ENCODE assay signal across 10 cellular contexts in genomic region chr20:38883081-38883980, GRCh38. TPM values are rescaled to one million over a fixed set of nuclear protein-coding genes. Genes with fewer than 3 reads are reported as not detected.
A peak's percentile ranks its signal among the peaks of the same experiment; 100 is the strongest.
DNase-seq lines count a peak whose midpoint lies in the region; ATAC-seq and TF ChIP-seq lines count a peak whose summit lies in the region.
"Had no signal": no experiment of that assay in that cellular context is flagged by ENCODE, and none has a peak within 500 bp of the region (broad histone marks: within the 10 kb centered on the region; RNA-seq: fewer than 3 reads in every experiment).

No MANE protein-coding gene starts in this region.

- H2BK5ac ChIP-seq in IMR-90 (ENCODE audit: low read depth, low read length, poor library complexity, severe bottlenecking) (no peak overlapping the region), neuronal stem cell (ENCODE audit: low read length) (no peak overlapping the region)

- H3K4me1 ChIP-seq in CD4-positive, alpha-beta memory T cell (ENCODE audit: insufficient read depth, low read length) = peaks cover 47% of the 10 kb centered on the region
- H3K4me1 ChIP-seq in IMR-90 (ENCODE audit: control insufficient read depth, insufficient read depth, low read length) = no peaks in the 10 kb centered on the region
- no peaks in the 10 kb centered on the region for H3K4me1 ChIP-seq in neuronal stem cell (ENCODE audit: control insufficient read depth in 2 of 2, insufficient read depth in 1 of 2, low read depth in 1 of 2, low read length in 2 of 2)
- H3K4me1 ChIP-seq: body of pancreas had no signal

- peaks cover 7% of the 10 kb centered on the region for H3K36me3 ChIP-seq in CD4-positive, alpha-beta memory T cell (ENCODE audit: insufficient read depth, low read length)
- no peaks in the 10 kb centered on the region for H3K36me3 ChIP-seq in IMR-90 (ENCODE audit: control insufficient read depth, insufficient read depth, low read length)
- no peaks in the 10 kb centered on the region for H3K36me3 ChIP-seq in WERI-Rb-1
- no peaks in the 10 kb centered on the region for H3K36me3 ChIP-seq in neuronal stem cell (replicated peaks in 1 of 2; ENCODE audit: control insufficient read depth in 2 of 2, insufficient read depth in 2 of 2, low read length in 2 of 2)

- dilution Hi-C loops in IMR-90 (cut with HindIII; ENCODE audit: low sequenced_read_pairs, unreplicated experiment) = no loop called here

- H4K5ac ChIP-seq in IMR-90 (ENCODE audit: low read depth, low read length) = no peak overlapping the region

- H3K9me3 ChIP-seq in CD4-positive, alpha-beta memory T cell (ENCODE audit: control insufficient read depth in 1 of 2, low read length in 2 of 2) = no peaks in the 10 kb centered on the region
- no peaks in the 10 kb centered on the region for H3K9me3 ChIP-seq in IMR-90 (ENCODE audit: control insufficient read depth, insufficient read depth, low read length)
- no peaks in the 10 kb centered on the region for H3K9me3 ChIP-seq in WERI-Rb-1 (ENCODE audit: severe bottlenecking)
- H3K9me3 ChIP-seq in neuronal stem cell (replicated peaks in 1 of 2; ENCODE audit: control insufficient read depth in 2 of 2, insufficient read depth in 1 of 2, low read depth in 1 of 2, low read length in 2 of 2) = no peaks in the 10 kb centered on the region
- H3K9me3 ChIP-seq: body of pancreas had no signal

- H3K9me1 ChIP-seq in IMR-90 (ENCODE audit: insufficient read depth, low read length) = no peaks in the 10 kb centered on the region

- CTCF ChIA-PET in CD4-positive, alpha-beta memory T cell (lab: Charles Lee; ENCODE audit: partially characterized antibody) = interaction anchor here (0.8 to 15.8 kb wide), 6 partner anchors 8 to 132 kb away, joined by 3 to 159 read pairs (median 7); no protein-coding TSS in a partner anchor
- CTCF ChIA-PET in IMR-90 (lab: Yijun Ruan, JAX) = interaction anchor here (0.6 to 1.0 kb wide), 2 partner anchors 28 to 165 kb away, joined by 3 read pairs; no protein-coding TSS in a partner anchor

- peak overlapping the region; percentile 32 for H2AFZ ChIP-seq in IMR-90 (replicated peaks; ENCODE audit: low read length, poor library complexity)
- H2AFZ ChIP-seq in neuronal stem cell (ENCODE audit: low read length) = no peak overlapping the region

- H4K8ac ChIP-seq in IMR-90 (ENCODE audit: low read depth in 2 of 2, low read length in 2 of 2) (no peak overlapping the region), neuronal stem cell (ENCODE audit: low read depth, low read length) (no peak overlapping the region)

- no peak for TF ChIP-seq RAD21 in IMR-90 (IDR thresholded peaks at IDR 0.05; ENCODE audit: low read length)

- in situ Hi-C loops in IMR-90 (cut with MboI; ENCODE audit: low sequenced_read_pairs) = no loop called here

- 57% methylated on average over 2 of the region's 20 CpGs; no CpG with 5 or more reads in 1 of the 2 experiments for WGBS in IMR-90 (ENCODE audit: extremely low coverage in 2 of 2, insufficient read length in 1 of 2), 2 experiments
- WGBS in neuronal stem cell (ENCODE audit: extremely low coverage in 2 of 2, insufficient read length in 2 of 2, insufficient replicate concordance in 1 of 2), 2 donors = no CpG with 5 or more reads among the region's 20 CpGs

- no peaks in the 10 kb centered on the region for H3K79me1 ChIP-seq in IMR-90 (ENCODE audit: low read depth in 1 of 2, low read length in 2 of 2)
- no peaks in the 10 kb centered on the region for H3K79me1 ChIP-seq in neuronal stem cell (ENCODE audit: low read depth, low read length)

- H2BK120ac ChIP-seq in IMR-90 (ENCODE audit: low read depth, low read length) (no peak overlapping the region), neuronal stem cell (ENCODE audit: low read depth, low read length) (no peak overlapping the region)

- H3K27ac ChIP-seq in CD4-positive, alpha-beta memory T cell (ENCODE audit: low read depth, low read length) = peak overlapping the region; percentile 13
- no peak overlapping the region for H3K27ac ChIP-seq in IMR-90 (ENCODE audit: insufficient read depth, low read length)
- no peak overlapping the region for H3K27ac ChIP-seq in WERI-Rb-1
- H3K27ac ChIP-seq in neuronal stem cell (replicated peaks; ENCODE audit: low read length) = no peak overlapping the region
- H3K27ac ChIP-seq: body of pancreas, SK-N-MC had no signal

- H2BK12ac ChIP-seq in neuronal stem cell (ENCODE audit: low read length) = no peak overlapping the region

- H3K23ac ChIP-seq in IMR-90 (ENCODE audit: low read depth, low read length) (no peak overlapping the region), neuronal stem cell (ENCODE audit: low read depth, low read length, poor library complexity) (no peak overlapping the region)

- H2BK20ac ChIP-seq in IMR-90 (ENCODE audit: low read depth, low read length) = no peak overlapping the region

- H4K91ac ChIP-seq in IMR-90 (ENCODE audit: insufficient read depth, low read depth, low read length) (no peak overlapping the region), neuronal stem cell (ENCODE audit: low read depth, low read length, poor library complexity) (no peak overlapping the region)

- BruUV-seq in IMR-90 (replicated peaks; lab: Mats Ljungman, UMichigan) = no TSS peak

- H3K4me1 Mint-ChIP-seq in CD4-positive, alpha-beta memory T cell = peaks cover 36 to 69% (median 54%) of the 10 kb centered on the region in 4 donors

- H3K4me3 ChIP-seq in CD4-positive, alpha-beta memory T cell (ENCODE audit: low read length in 2 of 2) = no peak overlapping the region
- H3K4me3 ChIP-seq in IMR-90 (ENCODE audit: insufficient read depth, low read depth, low read length) (no peak overlapping the region), WERI-Rb-1 (ENCODE audit: low read depth, low read length) (no peak overlapping the region), neuronal stem cell (ENCODE audit: low read length in 2 of 2) (peak overlapping the region in 1 of 2 donors; percentile 42)
- H3K4me3 ChIP-seq: body of pancreas, SK-N-MC had no signal

- TF ChIP-seq CTCF in IMR-90 (conservative IDR thresholded peaks at IDR 0.05; ENCODE audit: low read depth, low read length) (no peak), WERI-Rb-1 (IDR thresholded peaks at IDR 0.05; ENCODE audit: low read depth, low read length) (no peak)

- H2AK5ac ChIP-seq in IMR-90 (ENCODE audit: low read depth, low read length) (no peak overlapping the region), neuronal stem cell (ENCODE audit: low read depth, low read length) (no peak overlapping the region)

- H3K9ac ChIP-seq in IMR-90 (ENCODE audit: low read depth, low read length) (no peak overlapping the region), neuronal stem cell (ENCODE audit: low read depth, low read length, poor library complexity) (no peak overlapping the region)

- H3K14ac ChIP-seq in IMR-90 (replicated peaks; ENCODE audit: low read depth, low read length) (no peak overlapping the region), neuronal stem cell (ENCODE audit: low read length) (no peak overlapping the region)

- peak overlapping the region in 5 of 8 donors; percentile 19 to 66 (median 55) for H3K4me3 Mint-ChIP-seq in CD4-positive, alpha-beta memory T cell

- H3K4ac ChIP-seq in IMR-90 (ENCODE audit: low read depth, low read length) (no peak overlapping the region), neuronal stem cell (ENCODE audit: low read length) (no peak overlapping the region)

- intact Hi-C loops in CD4-positive, alpha-beta memory T cell (cut with micrococcal nuclease) = no loop called here
- intact Hi-C loops in IMR-90 (cut with micrococcal nuclease) = no loop called here

- no peaks in the 10 kb centered on the region; the same call in 1 of the 2 replicates for H4K20me1 ChIP-seq in IMR-90 (ENCODE audit: insufficient read depth, low read length)

- POLR2A ChIA-PET in CD4-positive, alpha-beta memory T cell (lab: Charles Lee; ENCODE audit: partially characterized antibody) = interaction anchor here (0.7 to 2.4 kb wide), 7 partner anchors 9 to 135 kb away, joined by 3 to 11 read pairs (median 4); partner anchors contain the start of gene PPP1R16B
- POLR2A ChIA-PET in IMR-90 (lab: Charles Lee; ENCODE audit: unreplicated experiment) = no interaction called here

- no peaks in the 10 kb centered on the region for H3K9me3 Mint-ChIP-seq in CD4-positive, alpha-beta memory T cell

- no peak for DNase-seq in CD4-positive, alpha-beta memory T cell
- DNase-seq in IMR-90 = peak; percentile 2
- DNase-seq in WERI-Rb-1 = peak; percentile 33
- peak; percentile 9 for DNase-seq in iris pigment epithelial cell (ENCODE audit: low read depth)
- no peak for DNase-seq in neuronal stem cell (ENCODE audit: low spot score)
- DNase-seq in H4 (ENCODE audit: low spot score) = no peak

- no peak overlapping the region for H2BK15ac ChIP-seq in IMR-90 (ENCODE audit: low read depth, low read length)
- H2BK15ac ChIP-seq in neuronal stem cell (ENCODE audit: low read length) = no peak overlapping the region

- peak overlapping the region; percentile 75 to 91 (median 85) for H3K27ac Mint-ChIP-seq in CD4-positive, alpha-beta memory T cell

- ATAC-seq in IMR-90 (ENCODE audit: low read depth) (no peak), HG02588 (IDR thresholded peaks at IDR 0.05; ENCODE audit: unreplicated experiment) (no peak), GM18873 (IDR thresholded peaks at IDR 0.05; ENCODE audit: low FRiP score, unreplicated experiment) (no peak)
- ATAC-seq: body of pancreas had no signal

- H3K36me3 Mint-ChIP-seq in CD4-positive, alpha-beta memory T cell = peaks cover 5 to 18% of the 10 kb centered on the region in 2 donors

- H3K27me3 Mint-ChIP-seq in CD4-positive, alpha-beta memory T cell = no peaks in the 10 kb centered on the region

- H3K18ac ChIP-seq in IMR-90 (ENCODE audit: low read depth, low read length) (no peak overlapping the region), neuronal stem cell (ENCODE audit: low read length) (no peak overlapping the region)

- no peaks in the 10 kb centered on the region for H3K27me3 ChIP-seq in CD4-positive, alpha-beta memory T cell (ENCODE audit: insufficient read depth, low read length)
- H3K27me3 ChIP-seq in IMR-90 (ENCODE audit: control insufficient read depth, insufficient read depth, low read length) = peaks cover 12% of the 10 kb centered on the region
- no peaks in the 10 kb centered on the region for H3K27me3 ChIP-seq in WERI-Rb-1 (ENCODE audit: insufficient read depth, low read depth, severe bottlenecking)
- H3K27me3 ChIP-seq in neuronal stem cell (ENCODE audit: control insufficient read depth in 3 of 3, insufficient read depth in 3 of 3, low read depth in 1 of 3, low read length in 3 of 3) = peaks cover 0 to 2% (median 0%) of the 10 kb centered on the region in 3 experiments
- H3K27me3 ChIP-seq: body of pancreas had no signal

- H2AK9ac ChIP-seq in IMR-90 (replicated peaks; ENCODE audit: low read depth, low read length, poor library complexity) = no peak overlapping the region

- H3K4me2 ChIP-seq in IMR-90 (ENCODE audit: low read depth, low read length) (no peak overlapping the region), neuronal stem cell (ENCODE audit: insufficient read depth, low read length, poor library complexity, severe bottlenecking) (no peak overlapping the region)

- H3K56ac ChIP-seq in IMR-90 (ENCODE audit: extremely low read depth, insufficient read depth, low read length) = no peak overlapping the region

- no peak for TF ChIP-seq POLR2A in IMR-90 (IDR thresholded peaks at IDR 0.05; ENCODE audit: low read depth, low read length)

RNA-seq across cellular contexts. Expression of gene FAM83D, which starts 42.9 kb away (rescaled TPM):
- total RNA-seq in CD4-positive, alpha-beta memory T cell = 1 to 10 TPM; 1.4 to 1.5 TPM
- 1 to 10 TPM in 1 of 2 donors, under 1 TPM in 1; 0.93 to 1.2 TPM for polyA plus RNA-seq in CD4-positive, alpha-beta memory T cell
- 20.4 and 23.1 TPM in 2 replicates for total RNA-seq in IMR-90 (2012; rRNA removed)
- polyA plus RNA-seq in IMR-90 (2012; rRNA removed) = 26.4 and 29.6 TPM in 2 replicates
- 19.3 and 28.9 TPM in 2 replicates for polyA plus RNA-seq in IMR-90 (2012; cell fraction: cytosol; rRNA removed)
- 15.9 and 19.1 TPM in 2 replicates for polyA plus RNA-seq in IMR-90 (2012; cell fraction: nucleus; rRNA removed; ENCODE audit: low replicate concordance)
- polyA plus RNA-seq in neuronal stem cell (2013, experiment 1 of 2) = 36.7 TPM
- polyA plus RNA-seq in neuronal stem cell (2013, experiment 2 of 2) = 37.2 TPM
- total RNA-seq in H4 (2014; rRNA removed; shearing (Covaris generic)) = 66.2 and 67.5 TPM in 2 replicates

Comparison
In these comparisons a context has a peak if more than half of its experiments do, and no peak if none do; other contexts are left out.
1. DNase-seq: peak in IMR-90 (single experiment), WERI-Rb-1 (single experiment) and iris pigment epithelial cell (single experiment); none in CD4-positive, alpha-beta memory T cell (0 of 5), neuronal stem cell (single experiment) and H4 (single experiment).